Comparison of ENCODE assay signal across 9 cellular contexts in the genomic region with DNA sequence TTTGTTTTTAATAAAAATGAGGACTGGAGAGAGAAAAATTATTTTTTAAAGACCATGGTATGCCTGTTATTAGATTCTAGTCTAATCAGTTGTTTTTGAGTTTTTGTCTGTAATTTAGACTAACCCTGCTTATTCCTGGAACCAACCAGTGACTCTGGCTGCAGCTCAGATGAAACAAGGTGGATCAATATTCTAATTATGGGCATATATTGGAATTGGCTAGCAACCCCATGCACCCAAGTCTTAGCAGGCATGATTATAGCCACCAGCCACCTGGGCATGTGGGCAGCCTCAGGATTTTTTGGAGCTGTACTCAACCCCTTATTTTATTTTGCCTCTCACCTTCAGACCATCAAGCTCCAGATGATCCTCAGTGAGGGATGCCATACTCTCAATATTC. TPM values are rescaled to one million over a fixed set of nuclear protein-coding genes. Genes with fewer than 3 reads are reported as not detected.
"Had no signal": no experiment of that assay in that cellular context is flagged by ENCODE, and none has a peak within 500 bp of the region (broad histone marks: within the 10 kb centered on the region; RNA-seq: fewer than 3 reads in every experiment).

No MANE protein-coding gene starts in this region.

- DNase-seq: GDM1, GF-D8 had no signal

- H3K4me3 ChIP-seq: GM12878 had no signal

- FAIRE-seq: G401.6, GM12878, GM12891, GM12892, GM18507, GM19239 had no signal

- ATAC-seq: GM12878 had no signal

RNA-seq across cellular contexts. Expression of a gene that starts 21.6 kb away (rescaled TPM):
- total RNA-seq: G401, GM12878 had no signal
- polyA plus RNA-seq: GM12878 had no signal
